Comparison of ENCODE assay signal across 9 cellular contexts in the genomic region with DNA sequence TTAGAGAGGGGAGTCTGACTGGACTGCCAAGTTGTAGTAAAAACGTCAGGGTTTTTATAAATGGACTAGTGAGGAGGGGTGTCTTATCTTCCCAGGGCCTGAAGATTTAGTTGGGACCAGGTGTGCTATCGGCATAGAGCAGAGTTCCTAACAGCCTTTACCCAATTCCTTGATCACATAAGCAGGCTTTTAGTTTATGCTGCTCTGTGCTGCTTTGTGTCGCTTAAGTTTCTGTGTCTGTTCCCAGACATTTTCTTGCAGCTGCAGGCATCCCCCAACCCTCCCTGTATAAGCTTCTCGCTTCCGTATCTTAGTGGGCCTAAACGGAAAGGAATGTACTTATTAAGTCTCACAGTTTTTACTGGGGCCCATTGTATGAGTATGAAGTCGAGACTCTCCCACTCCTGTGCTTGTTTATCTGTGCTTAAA. TPM values are rescaled to one million over a fixed set of nuclear protein-coding genes. Genes with fewer than 3 reads are reported as not detected.
DNase-seq lines count a peak whose midpoint lies in the region; ATAC-seq, FAIRE-seq and TF ChIP-seq lines count a peak whose summit lies in the region.
"Had no signal": no experiment of that assay in that cellular context is flagged by ENCODE, and none has a peak within 500 bp of the region (broad histone marks: within the 10 kb centered on the region; RNA-seq: fewer than 3 reads in every experiment).

No MANE protein-coding gene starts in this region.

- H3K4me2 ChIP-seq in fibroblast of lung (ENCODE audit: extremely low read depth, insufficient read depth, low read length) = peak overlapping the region; percentile 61
- peak overlapping the region; percentile 59 for H3K4me2 ChIP-seq in trophoblast cell (ENCODE audit: low read length)
- no peak overlapping the region for H3K4me2 ChIP-seq in H9 (ENCODE audit: insufficient read depth, insufficient read length, low read length)
- H3K4me2 ChIP-seq in OCI-LY7 (ENCODE audit: low read length) = no peak overlapping the region

- peak overlapping the region in 2 of 3 donors; percentile 22 to 33 for H3K27ac Mint-ChIP-seq in CD4-positive, CD25-positive, alpha-beta regulatory T cell
- no peak overlapping the region for H3K27ac Mint-ChIP-seq in H9

- peak overlapping the region; percentile 70 for H4K8ac ChIP-seq in trophoblast cell (ENCODE audit: low read depth, low read length)
- no peak overlapping the region for H4K8ac ChIP-seq in H9 (replicated peaks; ENCODE audit: insufficient read length, low read depth, low read length)

- no peaks in the 10 kb centered on the region for H3K36me3 ChIP-seq in CD4-positive, CD25-positive, alpha-beta regulatory T cell (ENCODE audit: control insufficient read depth, insufficient read depth, low read length)
- H3K36me3 ChIP-seq in fibroblast of lung (ENCODE audit: control insufficient read depth, insufficient read depth, low read length) (peaks cover 4% of the 10 kb centered on the region), trophoblast cell (ENCODE audit: control insufficient read depth in 1 of 2, insufficient read depth in 2 of 2, low read length in 2 of 2) (peaks cover 0 to 3% of the 10 kb centered on the region in 2 experiments), OCI-LY7 (ENCODE audit: insufficient read depth, low read length) (peaks cover 13% of the 10 kb centered on the region)

- peak overlapping the region in 2 of 4 donors; percentile 0 to 69 for H3K4me3 Mint-ChIP-seq in CD4-positive, CD25-positive, alpha-beta regulatory T cell
- H3K4me3 Mint-ChIP-seq in H9 = no peak overlapping the region

- H3T11ph ChIP-seq in H9 (ENCODE audit: low read length) = no peak overlapping the region

- peak overlapping the region; percentile 69 for H2BK120ac ChIP-seq in trophoblast cell (ENCODE audit: insufficient read depth, low read length, poor library complexity)
- no peak overlapping the region for H2BK120ac ChIP-seq in H9 (ENCODE audit: low read depth, low read length, poor library complexity, severe bottlenecking)

- no peak overlapping the region for H3K4me3 ChIP-seq in CD4-positive, CD25-positive, alpha-beta regulatory T cell (ENCODE audit: low read depth, low read length)
- H3K4me3 ChIP-seq in fibroblast of lung (replicated peaks in 1 of 4; ENCODE audit: control extremely low read depth in 1 of 4, insufficient read depth in 1 of 4, low read depth in 3 of 4, low read length in 4 of 4) = peak overlapping the region; percentile 22 to 52 (median 36)
- H3K4me3 ChIP-seq in trophoblast cell (ENCODE audit: low read depth, low read length) = no peak overlapping the region
- H3K4me3 ChIP-seq in OCI-LY7 (ENCODE audit: low read depth, low read length, poor library complexity, severe bottlenecking) = no peak overlapping the region

- H3K27me3 ChIP-seq in CD4-positive, CD25-positive, alpha-beta regulatory T cell (ENCODE audit: control insufficient read depth, insufficient read depth, low read length) = no peaks in the 10 kb centered on the region
- H3K27me3 ChIP-seq in fibroblast of lung (ENCODE audit: control insufficient read depth, insufficient read depth, low read length) (no peaks in the 10 kb centered on the region), trophoblast cell (ENCODE audit: insufficient read depth, low read length) (no peaks in the 10 kb centered on the region), H9 (ENCODE audit: insufficient read depth, low read length) (no peaks in the 10 kb centered on the region)

- no peaks in the 10 kb centered on the region for H3K9me3 Mint-ChIP-seq in CD4-positive, CD25-positive, alpha-beta regulatory T cell
- no peaks in the 10 kb centered on the region for H3K9me3 Mint-ChIP-seq in H9

- peak overlapping the region; percentile 53 for H2BK5ac ChIP-seq in trophoblast cell (ENCODE audit: low read depth, low read length, poor library complexity)
- no peak overlapping the region for H2BK5ac ChIP-seq in H9 (ENCODE audit: insufficient read length, low read length)

- no peak overlapping the region for H2BK20ac ChIP-seq in H9 (ENCODE audit: low read depth, low read length, poor library complexity, severe bottlenecking)

- no peak overlapping the region for H2BK12ac ChIP-seq in trophoblast cell (ENCODE audit: low read length)
- H2BK12ac ChIP-seq in H9 (ENCODE audit: insufficient read length, low read depth, low read length) = no peak overlapping the region

- no peak overlapping the region for H3K27ac ChIP-seq in CD4-positive, CD25-positive, alpha-beta regulatory T cell (ENCODE audit: insufficient read depth, low read length, poor library complexity, severe bottlenecking)
- H3K27ac ChIP-seq in fibroblast of lung (ENCODE audit: insufficient read depth, low read length) = peak overlapping the region; percentile 99
- H3K27ac ChIP-seq in trophoblast cell (ENCODE audit: low read depth, low read length) = peak overlapping the region; percentile 73
- no peak overlapping the region for H3K27ac ChIP-seq in H9 (ENCODE audit: insufficient read length, low read depth, low read length)
- no peak overlapping the region for H3K27ac ChIP-seq in OCI-LY7 (ENCODE audit: low read depth, low read length, poor library complexity, severe bottlenecking)

- POLR2A ChIA-PET in OCI-LY7 (lab: Charles Lee) = interaction anchor here (0.6 to 2.2 kb wide), 3 partner anchors 15 to 89 kb away, joined by 3 to 6 read pairs (median 4); no protein-coding TSS in a partner anchor

- BruUV-seq in OCI-LY7 (replicated peaks; lab: Mats Ljungman, UMichigan) = no TSS peak

- H3K4me1 Mint-ChIP-seq in CD4-positive, CD25-positive, alpha-beta regulatory T cell = peaks cover 21 to 34% (median 25%) of the 10 kb centered on the region in 4 donors
- peaks cover 26 to 27% of the 10 kb centered on the region in 2 experiments for H3K4me1 Mint-ChIP-seq in H9

- CTCF ChIA-PET in OCI-LY7 (lab: Charles Lee; ENCODE audit: unreplicated experiment) = no interaction called here

- no peak for DNase-seq in CD4-positive, CD25-positive, alpha-beta regulatory T cell
- DNase-seq in RCC 7860 (ENCODE audit: low spot score) (peak; percentile 58), fibroblast of lung (ENCODE audit: low read depth in 2 of 2) (peak; percentile 65 to 94), trophoblast cell (peak in 1 of 2 donors; percentile 12), D341Med (ENCODE audit: low spot score) (no peak), Kasumi-1 (lab: John Stamatoyannopoulos, UW) (no peak), H9 (no peak), OCI-LY7 (ENCODE audit: low spot score) (no peak)
- DNase-seq: DMS79 treated with DMSO at 0.1 percent for 48 hours had no signal

- H3K23ac ChIP-seq in trophoblast cell (ENCODE audit: low read length) (no peak overlapping the region), H9 (ENCODE audit: insufficient read length, low read depth, low read length) (no peak overlapping the region)

- H3K9me2 ChIP-seq in OCI-LY7 (ENCODE audit: insufficient read depth, low read length) = no peaks in the 10 kb centered on the region

- H3K27me3 Mint-ChIP-seq in CD4-positive, CD25-positive, alpha-beta regulatory T cell = no peaks in the 10 kb centered on the region
- H3K27me3 Mint-ChIP-seq in H9 (ENCODE audit: low read depth) = peaks cover 2% of the 10 kb centered on the region; the same call in 1 of the 2 replicates

- no peak for FAIRE-seq in RCC 7860 (lab: Jason Lieb, UNC)

- H4K20me1 ChIP-seq in fibroblast of lung (ENCODE audit: control insufficient read depth, extremely low read depth, insufficient read depth, low read length) (no peaks in the 10 kb centered on the region), H9 (ENCODE audit: control insufficient read depth, insufficient read depth, insufficient read length) (no peaks in the 10 kb centered on the region), OCI-LY7 (ENCODE audit: insufficient read depth, low read length) (peaks cover 6% of the 10 kb centered on the region)

- no peaks in the 10 kb centered on the region for H3K9me3 ChIP-seq in CD4-positive, CD25-positive, alpha-beta regulatory T cell (ENCODE audit: control insufficient read depth in 2 of 2, low read length in 2 of 2)
- no peaks in the 10 kb centered on the region for H3K9me3 ChIP-seq in fibroblast of lung (ENCODE audit: control insufficient read depth, insufficient read depth, low read depth, low read length)
- no peaks in the 10 kb centered on the region for H3K9me3 ChIP-seq in trophoblast cell (ENCODE audit: insufficient read depth, low read depth, low read length)
- H3K9me3 ChIP-seq in H9 (ENCODE audit: control insufficient read depth, low read depth, low read length) = no peaks in the 10 kb centered on the region
- H3K9me3 ChIP-seq in OCI-LY7 (ENCODE audit: low read length) = no peaks in the 10 kb centered on the region

- H3K79me2 ChIP-seq in fibroblast of lung (ENCODE audit: control insufficient read depth, insufficient read depth, low read length) = peaks cover 27% of the 10 kb centered on the region
- peaks cover 20% of the 10 kb centered on the region for H3K79me2 ChIP-seq in trophoblast cell (ENCODE audit: control insufficient read depth, insufficient read depth, low read length, poor library complexity)
- peaks cover 11% of the 10 kb centered on the region; the same call in 1 of the 2 replicates for H3K79me2 ChIP-seq in H9 (ENCODE audit: insufficient read depth, low read length)
- peaks cover 22% of the 10 kb centered on the region for H3K79me2 ChIP-seq in OCI-LY7 (ENCODE audit: insufficient read depth, low read depth, low read length)

- peaks cover 19% of the 10 kb centered on the region for H3K79me1 ChIP-seq in trophoblast cell (ENCODE audit: low read length)
- peaks cover 9% of the 10 kb centered on the region for H3K79me1 ChIP-seq in H9 (ENCODE audit: insufficient read depth, low read depth, low read length, poor library complexity, severe bottlenecking)

- H3K4ac ChIP-seq in trophoblast cell (ENCODE audit: low read depth, low read length) = no peak overlapping the region
- no peak overlapping the region for H3K4ac ChIP-seq in H9 (ENCODE audit: low read depth, low read length)

- peak overlapping the region; percentile 72 for H4K12ac ChIP-seq in trophoblast cell (ENCODE audit: low read depth, low read length)

- WGBS in trophoblast cell (ENCODE audit: extremely low coverage, insufficient coverage, insufficient read length) = no CpG with 5 or more reads among the region's 7 CpGs
- no CpG with 5 or more reads among the region's 7 CpGs for WGBS in H9 (ENCODE audit: extremely low coverage, insufficient read length, low lambda C conversion rate)

- no peak for TF ChIP-seq CTCF in fibroblast of lung (conservative IDR thresholded peaks at IDR 0.05 in 1 of 2, IDR thresholded peaks at IDR 0.05 in 1 of 2; ENCODE audit: low read depth in 1 of 2, low read length in 2 of 2)
- TF ChIP-seq CTCF in H9 (conservative IDR thresholded peaks at IDR 0.05) = no peak
- TF ChIP-seq CTCF in OCI-LY7 (conservative IDR thresholded peaks at IDR 0.05; ENCODE audit: low read length) = no peak

- H3K36me3 Mint-ChIP-seq in CD4-positive, CD25-positive, alpha-beta regulatory T cell = no peaks in the 10 kb centered on the region
- peaks cover 2 to 7% (median 5%) of the 10 kb centered on the region in 3 experiments for H3K36me3 Mint-ChIP-seq in H9 (ENCODE audit: insufficient read depth in 1 of 3, low read depth in 3 of 3)

- no peak overlapping the region for H3K56ac ChIP-seq in H9 (ENCODE audit: insufficient read length, low read depth, low read length)

- H3K9ac ChIP-seq in fibroblast of lung (ENCODE audit: insufficient read depth, low read length) = no peak overlapping the region
- no peak overlapping the region for H3K9ac ChIP-seq in trophoblast cell (ENCODE audit: low read length)
- H3K9ac ChIP-seq in H9 (ENCODE audit: extremely low read depth, insufficient read length, low read length) = no peak overlapping the region

- H2AFZ ChIP-seq in fibroblast of lung (ENCODE audit: low read length) (peak overlapping the region; percentile 17), trophoblast cell (ENCODE audit: insufficient read depth, low read length, poor library complexity) (peak overlapping the region; percentile 78), H9 (ENCODE audit: low read length) (no peak overlapping the region), OCI-LY7 (ENCODE audit: low read length) (no peak overlapping the region)

- H4K5ac ChIP-seq in H9 (ENCODE audit: insufficient read length, low read depth, low read length) = no peak overlapping the region

- H2AK5ac ChIP-seq in trophoblast cell (ENCODE audit: low read length) (no peak overlapping the region), H9 (ENCODE audit: insufficient read length, low read length) (no peak overlapping the region)

- intact Hi-C loops in OCI-LY7 (cut with micrococcal nuclease; ENCODE audit: unreplicated experiment) = loop anchor here (10.0 kb wide), 2 partner anchors 169 to 349 kb away; no protein-coding TSS in a partner anchor

- no peak for ATAC-seq in CD4-positive, CD25-positive, alpha-beta regulatory T cell (ENCODE audit: low read depth in 2 of 2)

- no peak overlapping the region for H3K18ac ChIP-seq in trophoblast cell (ENCODE audit: low read length)
- no peak overlapping the region for H3K18ac ChIP-seq in H9 (ENCODE audit: insufficient read length, low read depth, low read length)

- H2BK15ac ChIP-seq in H9 (ENCODE audit: low read depth, low read length) = no peak overlapping the region

- H4K91ac ChIP-seq in trophoblast cell (ENCODE audit: low read depth, low read length) (peak overlapping the region; percentile 62), H9 (ENCODE audit: insufficient read length, low read depth, low read length) (no peak overlapping the region)

- H3K4me1 ChIP-seq in CD4-positive, CD25-positive, alpha-beta regulatory T cell (ENCODE audit: control insufficient read depth, insufficient read depth, low read length, poor library complexity, severe bottlenecking) = peaks cover 29% of the 10 kb centered on the region
- H3K4me1 ChIP-seq in fibroblast of lung (ENCODE audit: control insufficient read depth, extremely low read depth, insufficient read depth, low read length) = peaks cover 10% of the 10 kb centered on the region
- peaks cover 6 to 16% of the 10 kb centered on the region in 2 experiments for H3K4me1 ChIP-seq in trophoblast cell (ENCODE audit: control insufficient read depth in 1 of 2, insufficient read depth in 2 of 2, low read length in 2 of 2)
- no peaks in the 10 kb centered on the region for H3K4me1 ChIP-seq in H9 (ENCODE audit: insufficient read depth, low read length)
- peaks cover 28% of the 10 kb centered on the region for H3K4me1 ChIP-seq in OCI-LY7 (ENCODE audit: insufficient read depth, low read length, poor library complexity, severe bottlenecking)

- peaks cover 4% of the 10 kb centered on the region for H3K23me2 ChIP-seq in H9 (ENCODE audit: insufficient read length, low read depth, low read length, poor library complexity, severe bottlenecking)

- H3K14ac ChIP-seq in trophoblast cell (ENCODE audit: low read length) (peak overlapping the region; percentile 70), H9 (ENCODE audit: insufficient read depth, low read length) (no peak overlapping the region)

RNA-seq across cellular contexts. Expression of gene SMC5, which starts 2.6 kb away (rescaled TPM):
- 37.1 TPM for total RNA-seq in CD4-positive, CD25-positive, alpha-beta regulatory T cell
- polyA plus RNA-seq in CD4-positive, CD25-positive, alpha-beta regulatory T cell = 10 to 100 TPM; 12.5 to 17.9 (median 16.0) TPM
- total RNA-seq in fibroblast of lung (29.2 and 45.7 TPM in 2 replicates), H9 (2021) (27.6 and 29.6 TPM in 2 replicates), OCI-LY7 (2022) (38.9 and 45.4 TPM in 2 replicates)
- 15.5 and 21.6 TPM in 2 replicates for polyA plus RNA-seq in fibroblast of lung
- polyA plus RNA-seq in fibroblast of lung (2012) = 9.8 and 16.2 TPM in 2 replicates
- 1.8 and 2.9 TPM in 2 replicates for polyA minus RNA-seq in fibroblast of lung (ENCODE audit: low replicate concordance)
- 18.3 and 18.9 TPM in 2 replicates for polyA plus RNA-seq in trophoblast cell (2013)
- total RNA-seq in OCI-LY7 (2014; rRNA removed; shearing (Covaris generic)) = 34.9 and 42.0 TPM in 2 replicates

Comparison
In these comparisons a context has a peak if more than half of its experiments do, and no peak if none do; other contexts are left out.
1. DNase-seq: peak in RCC 7860 (single experiment) and fibroblast of lung (2 of 2); none in CD4-positive, CD25-positive, alpha-beta regulatory T cell (0 of 3), D341Med (single experiment), Kasumi-1 (0 of 2), H9 (single experiment) and OCI-LY7 (single experiment).
2. H3K27ac ChIP-seq: peak in fibroblast of lung (single experiment) and trophoblast cell (single experiment); none in CD4-positive, CD25-positive, alpha-beta regulatory T cell (single experiment), H9 (single experiment) and OCI-LY7 (single experiment).
3. H3K4me3 ChIP-seq: peak in fibroblast of lung (4 of 4); none in CD4-positive, CD25-positive, alpha-beta regulatory T cell (single experiment), trophoblast cell (single experiment) and OCI-LY7 (single experiment).
4. H3K27ac Mint-ChIP-seq: peak in CD4-positive, CD25-positive, alpha-beta regulatory T cell (2 of 3); none in H9 (0 of 3).
5. H2AFZ ChIP-seq: peak in fibroblast of lung (single experiment) and trophoblast cell (single experiment); none in H9 (single experiment) and OCI-LY7 (single experiment).
6. H3K4me2 ChIP-seq: peak in fibroblast of lung (single experiment) and trophoblast cell (single experiment); none in H9 (single experiment) and OCI-LY7 (single experiment).